Comparison of ENCODE assay signal across 18 cellular contexts in the genomic region with DNA sequence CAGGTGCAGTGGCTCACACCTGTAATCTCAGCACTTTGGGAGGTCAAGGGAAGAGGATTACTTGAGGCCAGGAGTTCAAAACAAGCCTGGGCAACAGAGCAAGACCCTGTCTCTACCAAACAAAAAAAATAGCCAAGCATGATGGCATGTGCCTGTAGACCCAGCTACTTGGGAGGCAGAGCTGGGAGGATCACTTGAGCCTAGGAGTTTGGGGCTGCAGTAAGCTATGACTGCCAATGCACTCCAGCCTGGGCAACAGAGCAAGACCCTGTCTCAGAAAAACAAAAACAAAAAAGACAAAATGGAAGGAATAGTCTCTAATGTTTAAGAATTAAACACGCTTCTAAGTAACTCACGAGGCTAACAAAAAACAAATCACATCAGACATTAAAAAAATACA.
DNase-seq lines count a peak whose midpoint lies in the region; ATAC-seq, FAIRE-seq and TF ChIP-seq lines count a peak whose summit lies in the region.
"Had no signal": no experiment of that assay in that cellular context is flagged by ENCODE, and none has a peak within 500 bp of the region (broad histone marks: within the 10 kb centered on the region; RNA-seq: fewer than 3 reads in every experiment).

No MANE protein-coding gene starts in this region.

- DNase-seq in HepG2 (ENCODE audit: low spot score) (no peak), right lobe of liver (no peak), T-helper 17 cell (no peak), K562 (ENCODE audit: extremely low read depth in 1 of 4, low spot score in 3 of 4) (no peak), DMS53 treated with DMSO at 0.1 percent for 48 hours (lab: John Stamatoyannopoulos, UW; ENCODE audit: unreplicated experiment) (no peak), PC-3 (no peak), epidermal melanocyte (ENCODE audit: insufficient read length, low spot score) (no peak)
- DNase-seq: C1 segment of cervical spinal cord; Calu3; CD4-positive, alpha-beta memory T cell; COR-L47; DMS53; DND-41; GM23248; H7; HCEC 1CT had no signal

- H3K27ac ChIP-seq in HepG2 (ENCODE audit: extremely low read length, insufficient read depth, low read length) = no peak overlapping the region
- H3K27ac ChIP-seq in right lobe of liver = no peak overlapping the region
- no peak overlapping the region for H3K27ac ChIP-seq in K562 (ENCODE audit: extremely low read depth, low read depth, low read length)
- H3K27ac ChIP-seq in PC-3 (ENCODE audit: low read length) = no peak overlapping the region
- H3K27ac ChIP-seq: GM23248 had no signal

- no peak overlapping the region for H3K4me3 Mint-ChIP-seq in T-helper 17 cell
- H3K4me3 Mint-ChIP-seq: CD4-positive, alpha-beta memory T cell had no signal

- BruUV-seq in HepG2 (replicated peaks; lab: Mats Ljungman, UMichigan) = no TSS peak
- no TSS peak for BruUV-seq in K562 (replicated peaks; lab: Mats Ljungman, UMichigan)
- no TSS peak for BruUV-seq in PC-3 (replicated peaks; lab: Mats Ljungman, UMichigan)

- peak overlapping the region; percentile 86 for H3K27ac Mint-ChIP-seq in T-helper 17 cell

- CTCF ChIA-PET in HepG2 (lab: Yijun Ruan, JAX; ENCODE audit: low intra/inter-chr PET ratio, low total read pairs) = no interaction called here
- CTCF ChIA-PET in K562 (lab: Yijun Ruan, JAX; ENCODE audit: low intra/inter-chr PET ratio) = no interaction called here
- CTCF ChIA-PET in PC-3 (lab: Charles Lee) = no interaction called here

- no peaks in the 10 kb centered on the region for H3F3A ChIP-seq in PC-3 (ENCODE audit: low read length, unreplicated experiment)

- peaks cover 3 to 10% of the 10 kb centered on the region in 2 experiments; a peak in 4 of 5 replicates for H3K36me3 ChIP-seq in HepG2 (replicated peaks in 1 of 2; ENCODE audit: control insufficient read depth in 1 of 2, insufficient read depth in 2 of 2, low read length in 2 of 2)
- H3K36me3 ChIP-seq in right lobe of liver = no peaks in the 10 kb centered on the region
- H3K36me3 ChIP-seq in K562 (ENCODE audit: control insufficient read depth, insufficient read depth, low read length) = peaks cover 13% of the 10 kb centered on the region
- H3K36me3 ChIP-seq in PC-3 (ENCODE audit: low read depth, low read length) = peaks cover 4% of the 10 kb centered on the region

- H2AFZ ChIP-seq in HepG2 (ENCODE audit: low read length) = no peak overlapping the region
- H2AFZ ChIP-seq in K562 (ENCODE audit: low read depth, low read length) = no peak overlapping the region
- no peak overlapping the region for H2AFZ ChIP-seq in PC-3 (ENCODE audit: low read length)
- H2AFZ ChIP-seq: GM23248 had no signal

- H3K9me3 ChIP-seq in HepG2 (ENCODE audit: low read length) = no peaks in the 10 kb centered on the region
- no peaks in the 10 kb centered on the region for H3K9me3 ChIP-seq in right lobe of liver
- no peaks in the 10 kb centered on the region for H3K9me3 ChIP-seq in T-helper 17 cell (ENCODE audit: control insufficient read depth, low read length, poor library complexity, severe bottlenecking)
- no peaks in the 10 kb centered on the region; the same call in 1 of the 2 replicates for H3K9me3 ChIP-seq in K562 (replicated peaks; ENCODE audit: control insufficient read depth, insufficient read depth, low read depth, low read length)
- H3K9me3 ChIP-seq in PC-3 (ENCODE audit: low read length) = no peaks in the 10 kb centered on the region

- no peak for TF ChIP-seq POLR2A in HepG2 (IDR thresholded peaks at IDR 0.05; ENCODE audit: insufficient read depth in 1 of 2, low read depth in 2 of 2, low read length in 2 of 2)
- no peak for TF ChIP-seq POLR2A in right lobe of liver (IDR thresholded peaks at IDR 0.05)
- no peak for TF ChIP-seq POLR2A in K562 (conservative IDR thresholded peaks at IDR 0.05)

- TF ChIP-seq RAD21 in HepG2 (CRISPR knock-in tag; IDR thresholded peaks at IDR 0.05) (no peak), K562 (CRISPR knock-in tag; conservative IDR thresholded peaks at IDR 0.05 in 1 of 2, IDR thresholded peaks at IDR 0.05 in 1 of 2) (no peak)

- intact Hi-C loops in HepG2 (cut with micrococcal nuclease; ENCODE audit: unreplicated experiment) (no loop called here), right lobe of liver (cut with DNase I) (no loop called here), K562 (cut with micrococcal nuclease) (no loop called here), PC-3 (cut with micrococcal nuclease) (no loop called here)

- H3K4me1 ChIP-seq in HepG2 (ENCODE audit: insufficient read depth, low read length) (peaks cover 4% of the 10 kb centered on the region; the same call in 1 of the 2 replicates), right lobe of liver (no peaks in the 10 kb centered on the region), K562 (replicated peaks in 1 of 2; ENCODE audit: control insufficient read depth in 2 of 2, insufficient read depth in 2 of 2, low read length in 2 of 2) (no peaks in the 10 kb centered on the region; a peak in 1 of 5 replicates), PC-3 (ENCODE audit: insufficient read depth, low read length) (peaks cover 14% of the 10 kb centered on the region)

- no peaks in the 10 kb centered on the region for H3K27me3 ChIP-seq in HepG2 (ENCODE audit: control insufficient read depth in 1 of 2, insufficient read depth in 2 of 2, low read length in 2 of 2)
- no peaks in the 10 kb centered on the region for H3K27me3 ChIP-seq in right lobe of liver
- H3K27me3 ChIP-seq in K562 (ENCODE audit: control insufficient read depth in 2 of 2, insufficient read depth in 2 of 2, low read length in 2 of 2) = no peaks in the 10 kb centered on the region
- H3K27me3 ChIP-seq in PC-3 (ENCODE audit: low read length) = no peaks in the 10 kb centered on the region

- TF ChIP-seq EP300 in HepG2 (IDR thresholded peaks at IDR 0.05; ENCODE audit: low read depth in 2 of 2, low read length in 2 of 2) (no peak), HepG2 (CRISPR knock-in tag; IDR thresholded peaks at IDR 0.05; ENCODE audit: borderline replicate concordance) (no peak), K562 (IDR thresholded peaks at IDR 0.05; ENCODE audit: low read length) (no peak)

- POLR2A ChIA-PET in HepG2 (lab: Yijun Ruan, JAX) (no interaction called here), K562 (lab: Yijun Ruan, JAX) (interaction anchor here (0.8 kb wide), 1 partner anchor 12 kb away, joined by 3 read pairs; no protein-coding TSS in a partner anchor), PC-3 (lab: Charles Lee; ENCODE audit: unreplicated experiment) (no interaction called here)

- in situ Hi-C loops in HepG2 (cut with HindIII; ENCODE audit: extremely low pct_ligation_motif_present, low pct_unique_long_range_greater_than_20kb) = no loop called here
- in situ Hi-C loops in K562 (cut with MboI) = no loop called here

- H3K4me2 ChIP-seq in HepG2 (ENCODE audit: low read depth, low read length) (no peak overlapping the region), K562 (ENCODE audit: insufficient read depth, low read length) (no peak overlapping the region), PC-3 (ENCODE audit: low read length) (no peak overlapping the region)

- H3K4me1 Mint-ChIP-seq in T-helper 17 cell = peaks cover 15% of the 10 kb centered on the region

- 94% methylated on average over 2 of the region's 2 CpGs for WGBS in HepG2 (ENCODE audit: low lambda C conversion rate)
- 100% methylated on average over 2 of the region's 2 CpGs for WGBS in right lobe of liver (ENCODE audit: insufficient coverage, low coverage, low lambda C conversion rate, missing lambda C conversion rate)
- 90% methylated on average over 2 of the region's 2 CpGs for WGBS in K562 (ENCODE audit: insufficient coverage, low coverage, missing lambda C conversion rate)

- FAIRE-seq in HepG2 (lab: Jason Lieb, UNC) (no peak), K562 (lab: Jason Lieb, UNC) (no peak)
- FAIRE-seq: GM12892, H1 had no signal

- no peak overlapping the region for H3K9ac ChIP-seq in HepG2 (ENCODE audit: insufficient read depth, low read depth, low read length)
- no peak overlapping the region for H3K9ac ChIP-seq in K562 (ENCODE audit: insufficient read depth in 1 of 2, low read depth in 2 of 2, low read length in 2 of 2)
- no peak overlapping the region for H3K9ac ChIP-seq in PC-3 (ENCODE audit: low read length)
- H3K9ac ChIP-seq: GM23248 had no signal

- ATAC-seq in HepG2 (no peak), right lobe of liver (no peak), T-helper 17 cell (no peak), K562 (no peak), PC-3 (no peak)

- peaks cover 52% of the 10 kb centered on the region for H3K79me2 ChIP-seq in HepG2 (ENCODE audit: insufficient read depth, low read length)
- H3K79me2 ChIP-seq in K562 (ENCODE audit: control insufficient read depth, insufficient read depth, low read length) = peaks cover 49% of the 10 kb centered on the region
- peaks cover 69% of the 10 kb centered on the region for H3K79me2 ChIP-seq in PC-3 (ENCODE audit: low read length)

- no peak overlapping the region for H3K4me3 ChIP-seq in HepG2 (replicated peaks in 1 of 3; ENCODE audit: insufficient read depth in 1 of 3, low read depth in 2 of 3, low read length in 3 of 3)
- no peak overlapping the region for H3K4me3 ChIP-seq in right lobe of liver
- H3K4me3 ChIP-seq in K562 = no peak overlapping the region
- no peak overlapping the region for H3K4me3 ChIP-seq in PC-3 (ENCODE audit: low read length)
- H3K4me3 ChIP-seq: GM23248 had no signal

- H4K20me1 ChIP-seq in HepG2 (ENCODE audit: insufficient read depth, low read length) (peaks cover 16% of the 10 kb centered on the region), K562 (replicated peaks; ENCODE audit: control insufficient read depth, insufficient read depth, low read length) (no peaks in the 10 kb centered on the region), PC-3 (ENCODE audit: low read length) (0 out of 2 replicates have a peak, but pooled peaks cover 10% of the 10 kb centered on the region)

- no peaks in the 10 kb centered on the region for H3K9me2 ChIP-seq in PC-3 (replicated peaks; ENCODE audit: low read length)

- H3K9me1 ChIP-seq in K562 (ENCODE audit: control insufficient read depth, insufficient read depth, low read length) = no peaks in the 10 kb centered on the region

- TF ChIP-seq CTCF in HepG2 (CRISPR knock-in tag; IDR thresholded peaks at IDR 0.05) (no peak), right lobe of liver (IDR thresholded peaks at IDR 0.05) (no peak), K562 (IDR thresholded peaks at IDR 0.05 in 2 of 3, conservative IDR thresholded peaks at IDR 0.05 in 1 of 3; ENCODE audit: insufficient read depth in 2 of 3, low read depth in 1 of 3, low read length in 3 of 3) (no peak), PC-3 (conservative IDR thresholded peaks at IDR 0.05; ENCODE audit: low read depth, low read length) (no peak)

- H3K27me3 Mint-ChIP-seq in T-helper 17 cell = no peaks in the 10 kb centered on the region
- H3K27me3 Mint-ChIP-seq: CD4-positive, alpha-beta memory T cell had no signal

- peaks cover 2% of the 10 kb centered on the region for H3K36me3 Mint-ChIP-seq in T-helper 17 cell (ENCODE audit: low read depth)

TF ChIP-seq in HepG2, 621 proteins besides CTCF, POLR2A, EP300 and RAD21:
- TF ChIP-seq ZNF121 (CRISPR knock-in tag; IDR thresholded peaks at IDR 0.05) (peak; percentile 81), ETV5 (CRISPR knock-in tag; IDR thresholded peaks at IDR 0.05; ENCODE audit: borderline replicate concordance) (no peak)

TF ChIP-seq in K562, 482 proteins besides CTCF, POLR2A, EP300 and RAD21:
- TF ChIP-seq FOS (IDR thresholded peaks at IDR 0.05; ENCODE audit: extremely low read depth, insufficient read length) (no peak), ZNF121 (CRISPR knock-in tag; conservative IDR thresholded peaks at IDR 0.05) (peak; percentile 80), TFAM (CRISPR knock-in tag; conservative IDR thresholded peaks at IDR 0.05) (no peak)
